In the genomic region with DNA sequence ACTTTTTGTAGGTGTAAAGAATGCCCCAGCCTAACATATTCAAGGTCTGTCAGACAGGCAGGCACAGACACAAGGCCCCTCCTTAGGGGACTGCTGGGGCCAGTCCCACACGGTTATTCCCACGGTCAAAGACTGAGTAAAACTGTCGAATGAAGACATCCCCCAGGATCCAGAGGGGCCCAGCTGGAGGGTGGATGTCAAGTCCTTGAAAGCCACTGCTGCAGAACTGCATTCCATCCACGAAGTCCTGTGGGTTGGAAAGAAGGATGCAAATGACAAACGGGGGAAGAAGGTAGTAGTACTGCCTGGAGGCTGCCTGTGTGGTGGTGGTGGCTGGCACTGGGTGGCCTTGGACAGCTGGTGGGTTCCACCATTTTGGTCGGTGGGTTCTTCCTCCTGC, we compare ENCODE assay signal across 25 cellular contexts. TPM values are rescaled to one million over a fixed set of nuclear protein-coding genes. Genes with fewer than 3 reads are reported as not detected.
DNase-seq lines count a peak whose midpoint lies in the region; ATAC-seq, FAIRE-seq and TF ChIP-seq lines count a peak whose summit lies in the region.
"Had no signal": no experiment of that assay in that cellular context is flagged by ENCODE, and none has a peak within 500 bp of the region (broad histone marks: within the 10 kb centered on the region; RNA-seq: fewer than 3 reads in every experiment).

No MANE protein-coding gene starts in this region.

- H3K4me3 ChIP-seq in cardiac muscle cell, result no peak overlapping the region
- H3K4me3 ChIP-seq in mesenchymal stem cell (ENCODE audit: insufficient read depth in 1 of 2, low read depth in 1 of 2, low read length in 2 of 2), result no peak overlapping the region
- H3K4me3 ChIP-seq in trophoblast cell (ENCODE audit: low read depth, low read length), result no peak overlapping the region
- H3K4me3 ChIP-seq: A549, GM23248, HAP-1 had no signal

- H3K9me3 ChIP-seq in cardiac muscle cell (ENCODE audit: low read depth), result no peaks in the 10 kb centered on the region
- no peaks in the 10 kb centered on the region for H3K9me3 ChIP-seq in mesenchymal stem cell (ENCODE audit: control insufficient read depth, low read length)
- H3K9me3 ChIP-seq in trophoblast cell (ENCODE audit: insufficient read depth, low read depth, low read length), result peaks cover 7% of the 10 kb centered on the region
- H3K9me3 ChIP-seq: A549, Caco-2, HAP-1 had no signal

- no peak for FAIRE-seq in GM12892 (lab: Jason Lieb, UNC)
- FAIRE-seq: A549, GM19239, HepG2 had no signal

- ATAC-seq in Right ventricle myocardium inferior (no peak), GM18861 (IDR thresholded peaks at IDR 0.05; ENCODE audit: unreplicated experiment) (no peak)
- ATAC-seq: A549, HepG2 had no signal

- H4K8ac ChIP-seq in mesenchymal stem cell (ENCODE audit: low read length) (no peak overlapping the region), trophoblast cell (ENCODE audit: low read depth, low read length) (no peak overlapping the region)

- H4K91ac ChIP-seq in mesenchymal stem cell (ENCODE audit: low read length) (no peak overlapping the region), trophoblast cell (ENCODE audit: low read depth, low read length) (no peak overlapping the region)

- peak in 1 of 2 donors; percentile 57 for DNase-seq in cardiac muscle cell (ENCODE audit: low read depth in 1 of 2, low spot score in 1 of 2)
- no peak for DNase-seq in Right ventricle myocardium inferior (ENCODE audit: missing footprints)
- DNase-seq in mesenchymal stem cell, result peak; percentile 15
- peak; percentile 36 to 66 for DNase-seq in trophoblast cell
- DNase-seq in putamen (ENCODE audit: low spot score), result no peak
- DNase-seq in RPMI8226, result no peak
- no peak for DNase-seq in GM12892 (ENCODE audit: insufficient read length)
- DNase-seq: AML-193; Caco-2; CD4-positive, alpha-beta T cell; DMS153; DMS79; GF-D8; GM23248 had no signal

- H3K79me1 ChIP-seq in mesenchymal stem cell (replicated peaks; ENCODE audit: low read length, poor library complexity, severe bottlenecking) (no peaks in the 10 kb centered on the region), trophoblast cell (ENCODE audit: low read length) (peaks cover 6% of the 10 kb centered on the region)

- H3K27me3 ChIP-seq in cardiac muscle cell, result no peaks in the 10 kb centered on the region
- no peaks in the 10 kb centered on the region for H3K27me3 ChIP-seq in mesenchymal stem cell (ENCODE audit: control insufficient read depth in 1 of 2, insufficient read depth in 1 of 2, low read length in 2 of 2)
- H3K27me3 ChIP-seq in trophoblast cell (ENCODE audit: insufficient read depth, low read length), result no peaks in the 10 kb centered on the region

- H2BK12ac ChIP-seq in mesenchymal stem cell (ENCODE audit: low read length in 2 of 2), result no peak overlapping the region
- no peak overlapping the region for H2BK12ac ChIP-seq in trophoblast cell (ENCODE audit: low read length)

- H3K4me1 ChIP-seq in cardiac muscle cell (ENCODE audit: low read depth), result peaks cover 8% of the 10 kb centered on the region
- peaks cover 1% of the 10 kb centered on the region for H3K4me1 ChIP-seq in mesenchymal stem cell (ENCODE audit: control insufficient read depth, insufficient read depth, low read depth, low read length)
- peaks cover 0 to 16% of the 10 kb centered on the region in 2 experiments for H3K4me1 ChIP-seq in trophoblast cell (ENCODE audit: control insufficient read depth in 1 of 2, insufficient read depth in 2 of 2, low read length in 2 of 2)
- H3K4me1 ChIP-seq: A549, Caco-2, HAP-1 had no signal

- H3K36me3 ChIP-seq in cardiac muscle cell (no peaks in the 10 kb centered on the region), mesenchymal stem cell (ENCODE audit: control insufficient read depth in 1 of 2, insufficient read depth in 2 of 2, low read depth in 1 of 2, low read length in 2 of 2) (no peaks in the 10 kb centered on the region), trophoblast cell (ENCODE audit: control insufficient read depth in 1 of 2, insufficient read depth in 2 of 2, low read length in 2 of 2) (no peaks in the 10 kb centered on the region)
- H3K36me3 ChIP-seq: HAP-1 had no signal

- H3K27ac ChIP-seq in cardiac muscle cell (peak overlapping the region; percentile 15), mesenchymal stem cell (ENCODE audit: low read length, poor library complexity, severe bottlenecking) (no peak overlapping the region), trophoblast cell (ENCODE audit: low read depth, low read length) (no peak overlapping the region)
- H3K27ac ChIP-seq: 22Rv1, A549, C4-2B, GM23248 had no signal

- 20% methylated on average over 5 of the region's 6 CpGs for WGBS in mesenchymal stem cell
- no CpG with 5 or more reads among the region's 6 CpGs for WGBS in trophoblast cell (ENCODE audit: extremely low coverage, insufficient coverage, insufficient read length)

- no peak overlapping the region for H3K14ac ChIP-seq in mesenchymal stem cell (ENCODE audit: low read length in 2 of 2)
- no peak overlapping the region for H3K14ac ChIP-seq in trophoblast cell (ENCODE audit: low read length)

- H3K4me2 ChIP-seq in mesenchymal stem cell (ENCODE audit: low read length, poor library complexity, severe bottlenecking) (no peak overlapping the region), trophoblast cell (ENCODE audit: low read length) (no peak overlapping the region)
- H3K4me2 ChIP-seq: A549 had no signal

- no peak overlapping the region for H2BK5ac ChIP-seq in mesenchymal stem cell (ENCODE audit: low read depth, low read length, poor library complexity, severe bottlenecking)
- H2BK5ac ChIP-seq in trophoblast cell (ENCODE audit: low read depth, low read length, poor library complexity), result no peak overlapping the region

- intact Hi-C loops in Right ventricle myocardium inferior (cut with DNase I), result no loop called here

- no peak for TF ChIP-seq CTCF in cardiac muscle cell (IDR thresholded peaks at IDR 0.05; ENCODE audit: low read depth, low read length)

- no peaks in the 10 kb centered on the region for H3K79me2 ChIP-seq in trophoblast cell (ENCODE audit: control insufficient read depth, insufficient read depth, low read length, poor library complexity)

- no peak overlapping the region for H3K4ac ChIP-seq in mesenchymal stem cell (ENCODE audit: low read depth in 1 of 2, low read length in 2 of 2)
- H3K4ac ChIP-seq in trophoblast cell (ENCODE audit: low read depth, low read length), result no peak overlapping the region

- H3K23ac ChIP-seq in mesenchymal stem cell (ENCODE audit: low read length in 2 of 2), result no peak overlapping the region
- no peak overlapping the region for H3K23ac ChIP-seq in trophoblast cell (ENCODE audit: low read length)

- H2AFZ ChIP-seq in mesenchymal stem cell (ENCODE audit: low read depth, low read length), result no peak overlapping the region
- H2AFZ ChIP-seq in trophoblast cell (ENCODE audit: insufficient read depth, low read length, poor library complexity), result no peak overlapping the region
- H2AFZ ChIP-seq: GM23248 had no signal

- H4K12ac ChIP-seq in trophoblast cell (ENCODE audit: low read depth, low read length), result no peak overlapping the region

- no peak overlapping the region for H2BK15ac ChIP-seq in mesenchymal stem cell (ENCODE audit: low read depth, poor library complexity, severe bottlenecking)

- H3K18ac ChIP-seq in mesenchymal stem cell (ENCODE audit: low read depth in 1 of 2, low read length in 2 of 2) (no peak overlapping the region), trophoblast cell (ENCODE audit: low read length) (no peak overlapping the region)

- no peak overlapping the region for H2AK5ac ChIP-seq in mesenchymal stem cell (ENCODE audit: low read length, severe bottlenecking)
- H2AK5ac ChIP-seq in trophoblast cell (ENCODE audit: low read length), result no peak overlapping the region

- TF ChIP-seq POLR2A in GM12892 (IDR thresholded peaks at IDR 0.05; ENCODE audit: low read depth, low read length), result no peak

- H3K9ac ChIP-seq in mesenchymal stem cell (ENCODE audit: low read length) (no peak overlapping the region), trophoblast cell (ENCODE audit: low read length) (no peak overlapping the region)
- H3K9ac ChIP-seq: GM23248 had no signal

- no peak overlapping the region for H2BK120ac ChIP-seq in mesenchymal stem cell (ENCODE audit: low read depth, low read length)
- no peak overlapping the region for H2BK120ac ChIP-seq in trophoblast cell (ENCODE audit: insufficient read depth, low read length, poor library complexity)

RNA-seq across cellular contexts. Expression of gene RAB7B, which starts 6.9 kb away (rescaled TPM):
- 1.2 and 2.1 TPM in 2 replicates for total RNA-seq in cardiac muscle cell
- 2.2 and 4.9 TPM in 2 replicates for polyA plus RNA-seq in cardiac muscle cell
- 1.6 TPM for total RNA-seq in Right ventricle myocardium inferior
- 2.5 TPM for polyA plus RNA-seq in mesenchymal stem cell (2013, experiment 1 of 2)
- polyA plus RNA-seq in mesenchymal stem cell (2013, experiment 2 of 2), result 2.5 TPM
- polyA plus RNA-seq in trophoblast cell (2013), result 2.4 and 2.6 TPM in 2 replicates
- polyA plus RNA-seq in GM12892 (2012; ENCODE audit: missing spikeins), result not detected
- total RNA-seq: Caco-2 had no signal
- polyA plus RNA-seq: IgD-negative memory B cell had no signal

RNA-seq across cellular contexts. Expression of gene CTSE, which starts 13.6 kb away (rescaled TPM):
- total RNA-seq in cardiac muscle cell, result not detected in 2 replicates
- polyA plus RNA-seq in cardiac muscle cell, result not detected in 2 replicates
- not detected for total RNA-seq in Right ventricle myocardium inferior
- polyA plus RNA-seq in mesenchymal stem cell (2013, experiment 1 of 2), result not detected
- not detected for polyA plus RNA-seq in mesenchymal stem cell (2013, experiment 2 of 2)
- 0.73 and 0.93 TPM in 2 replicates for polyA plus RNA-seq in trophoblast cell (2013)
- polyA plus RNA-seq in GM12892 (2012; ENCODE audit: missing spikeins), result not detected
- total RNA-seq: CD4-positive, alpha-beta T cell; Daoy; GM23248; H4 had no signal
- polyA plus RNA-seq: A549, BJ, GM23248, IgD-negative memory B cell had no signal

RNA-seq across cellular contexts. Expression of gene RHEX, which starts 42.9 kb away (rescaled TPM):
- total RNA-seq in cardiac muscle cell (10.9 and 16.2 TPM in 2 replicates), Right ventricle myocardium inferior (0.81 TPM)
- 7.3 and 28.6 TPM in 2 replicates for polyA plus RNA-seq in cardiac muscle cell
- polyA plus RNA-seq in mesenchymal stem cell (2013, experiment 1 of 2), result not detected
- polyA plus RNA-seq in mesenchymal stem cell (2013, experiment 2 of 2), result not detected
- not detected in 2 replicates for polyA plus RNA-seq in trophoblast cell (2013)
- polyA plus RNA-seq in GM12892 (2012; ENCODE audit: missing spikeins), result 1.8 TPM
- total RNA-seq: Caco-2; CD4-positive, alpha-beta T cell; Daoy; GM23248; H4 had no signal
- polyA plus RNA-seq: A549, BJ, GM23248 had no signal

Comparison
In these comparisons a context has a peak if more than half of its experiments do, and no peak if none do; other contexts are left out.
1. DNase-seq: peak in mesenchymal stem cell (single experiment) and trophoblast cell (2 of 2); none in Right ventricle myocardium inferior (single experiment), putamen (single experiment), RPMI8226 (single experiment) and GM12892 (single experiment).